In genomic region chr22:43555561-43556515, GRCh38 we compare ENCODE assay signal across 2 cellular contexts.
TF ChIP-seq lines count a peak whose summit lies in the region.

No MANE protein-coding gene starts in this region.

TF ChIP-seq in SK-N-SH, 30 proteins besides CTCF, POLR2A, EP300 and RAD21 (continued from another document):
- no peak for TF ChIP-seq JUND (IDR thresholded peaks at IDR 0.05)

TF ChIP-seq in SK-N-SH treated with all-trans-retinoic acid at 6 μM for 48 hours, 23 proteins besides CTCF, POLR2A, EP300 and RAD21 (continued from another document):
- TF ChIP-seq POU6F1 (CRISPR knock-in tag; IDR thresholded peaks at IDR 0.05; ENCODE audit: borderline replicate concordance, low read depth) (no peak), PATZ1 (CRISPR knock-in tag; IDR thresholded peaks at IDR 0.05; ENCODE audit: borderline replicate concordance) (no peak), SNAI2 (CRISPR knock-in tag; IDR thresholded peaks at IDR 0.05) (no peak)
